23 cellular contexts compared by ENCODE assay signal in genomic region chr12:20366776-20367409, GRCh38. TPM values are rescaled to one million over a fixed set of nuclear protein-coding genes. Genes with fewer than 3 reads are reported as not detected.
DNase-seq lines count a peak whose midpoint lies in the region; TF ChIP-seq lines count a peak whose summit lies in the region.
"Had no signal": no experiment of that assay in that cellular context is flagged by ENCODE, and none has a peak within 500 bp of the region (broad histone marks: within the 10 kb centered on the region; RNA-seq: fewer than 3 reads in every experiment).

No MANE protein-coding gene starts in this region.

- H2AFZ ChIP-seq in neural progenitor cell (replicated peaks), result no peak overlapping the region

- no peak overlapping the region for H3K4me2 ChIP-seq in neural progenitor cell

- no peaks in the 10 kb centered on the region for H3K79me2 ChIP-seq in neural progenitor cell (ENCODE audit: low read depth)
- H3K79me2 ChIP-seq: parathyroid adenoma had no signal

- TF ChIP-seq EP300 in suprapubic skin (IDR thresholded peaks at IDR 0.05), result no peak

- POLR2A ChIA-PET in CD4-positive, alpha-beta memory T cell (lab: Charles Lee; ENCODE audit: partially characterized antibody), result no interaction called here

- H3K4me3 Mint-ChIP-seq in brain (peak overlapping the region; percentile 96 to 99 (median 98)), neural progenitor cell (peak overlapping the region; percentile 96)
- no peak overlapping the region for H3K4me3 Mint-ChIP-seq in CD4-positive, alpha-beta memory T cell
- H3K4me3 Mint-ChIP-seq: activated B cell treated with CpG ODN at 0.5 μM for 24 hours; activated naive CD8-positive, alpha-beta T cell treated with anti-CD3 and anti-CD28 coated beads, Interleukin-2, amount 10 ng/mL, durations not matched to agents 7 days and 5 days; central memory CD8-positive, alpha-beta T cell; IgD-negative memory B cell had no signal

- DNase-seq in DMS 273 (lab: John Stamatoyannopoulos, UW; ENCODE audit: unreplicated experiment), result peak; percentile 36
- peak; percentile 27 for DNase-seq in NCI-H446 treated with DMSO at 0.1 percent for 48 hours (lab: John Stamatoyannopoulos, UW)
- no peak for DNase-seq in neural progenitor cell (ENCODE audit: low spot score)
- no peak for DNase-seq in SIG-M5 (lab: John Stamatoyannopoulos, UW)
- DNase-seq in inferior parietal cortex (ENCODE audit: extremely low spot score), result no peak
- no peak for DNase-seq in CD4-positive, alpha-beta memory T cell
- no peak for DNase-seq in suprapubic skin (ENCODE audit: low spot score in 2 of 2)
- DNase-seq: activated B cell treated with CpG ODN at 0.5 μM for 24 hours; activated gamma-delta T cell treated with Interleukin-2 at 50 U/mL for 16 hours; activated naive CD8-positive, alpha-beta T cell treated with anti-CD3 and anti-CD28 coated beads, Interleukin-2, amount 10 ng/mL, durations not matched to agents 7 days and 5 days; activated T-cell treated with anti-CD3 and anti-CD28 coated beads, Interleukin-2, amount 50 U/mL, for 48 hours; left cardiac atrium; MV-4-11; NCI-H146; NCI-H774; nephron progenitor cell; stomach; T-helper 1 cell; thyroid gland had no signal

- H3K4me3 ChIP-seq in neural progenitor cell (no peak overlapping the region), suprapubic skin (no peak overlapping the region)
- H3K4me3 ChIP-seq in CD4-positive, alpha-beta memory T cell (ENCODE audit: low read length in 2 of 2), result no peak overlapping the region
- H3K4me3 ChIP-seq: thyroid gland had no signal

- H3K4me1 Mint-ChIP-seq in brain, result peaks cover 32% of the 10 kb centered on the region
- peaks cover 18% of the 10 kb centered on the region for H3K4me1 Mint-ChIP-seq in neural progenitor cell
- H3K4me1 Mint-ChIP-seq in CD4-positive, alpha-beta memory T cell, result peaks cover 4 to 16% (median 10%) of the 10 kb centered on the region in 4 donors
- H3K4me1 Mint-ChIP-seq: central memory CD8-positive, alpha-beta T cell; IgD-negative memory B cell had no signal

- H3K27me3 Mint-ChIP-seq in brain, result peaks cover 26% of the 10 kb centered on the region
- no peaks in the 10 kb centered on the region for H3K27me3 Mint-ChIP-seq in neural progenitor cell (ENCODE audit: insufficient read depth, low read depth)
- H3K27me3 Mint-ChIP-seq in CD4-positive, alpha-beta memory T cell, result peaks cover 22 to 28% of the 10 kb centered on the region in 2 donors

- TF ChIP-seq CTCF in brain (conservative IDR thresholded peaks at IDR 0.05) (no peak), neural progenitor cell (IDR thresholded peaks at IDR 0.05) (no peak), suprapubic skin (IDR thresholded peaks at IDR 0.05) (no peak)

- no peak overlapping the region for H3K9ac ChIP-seq in neural progenitor cell
- H3K9ac ChIP-seq: parathyroid adenoma had no signal

- H3K27ac Mint-ChIP-seq in brain (peak overlapping the region in 4 of 5 experiments; percentile 96 to 99 (median 98)), neural progenitor cell (no peak overlapping the region)
- no peak overlapping the region for H3K27ac Mint-ChIP-seq in CD4-positive, alpha-beta memory T cell
- H3K27ac Mint-ChIP-seq: activated B cell treated with CpG ODN at 0.5 μM for 24 hours; activated naive CD8-positive, alpha-beta T cell treated with anti-CD3 and anti-CD28 coated beads, Interleukin-2, amount 10 ng/mL, durations not matched to agents 7 days and 5 days; IgD-negative memory B cell; nephron progenitor cell had no signal

- H3K27ac ChIP-seq in neural progenitor cell (no peak overlapping the region), suprapubic skin (no peak overlapping the region)
- H3K27ac ChIP-seq in CD4-positive, alpha-beta memory T cell (ENCODE audit: low read depth, low read length), result no peak overlapping the region
- H3K27ac ChIP-seq: parathyroid adenoma had no signal

- peaks cover 47% of the 10 kb centered on the region for H3K27me3 ChIP-seq in neural progenitor cell
- no peaks in the 10 kb centered on the region for H3K27me3 ChIP-seq in CD4-positive, alpha-beta memory T cell (ENCODE audit: insufficient read depth, low read length)
- peaks cover 19% of the 10 kb centered on the region for H3K27me3 ChIP-seq in suprapubic skin
- H3K27me3 ChIP-seq: thyroid gland had no signal

- H3K36me3 Mint-ChIP-seq in brain, result no peaks in the 10 kb centered on the region
- H3K36me3 Mint-ChIP-seq in neural progenitor cell, result peaks cover 2% of the 10 kb centered on the region
- H3K36me3 Mint-ChIP-seq in CD4-positive, alpha-beta memory T cell, result no peaks in the 10 kb centered on the region
- H3K36me3 Mint-ChIP-seq: activated naive CD8-positive, alpha-beta T cell treated with anti-CD3 and anti-CD28 coated beads, Interleukin-2, amount 10 ng/mL, durations not matched to agents 7 days and 5 days; IgD-negative memory B cell had no signal

- CTCF ChIA-PET in CD4-positive, alpha-beta memory T cell (lab: Charles Lee; ENCODE audit: partially characterized antibody), result no interaction called here

- WGBS in suprapubic skin, result 88% methylated on average over 2 of the region's 2 CpGs

- no peak for TF ChIP-seq POLR2A in suprapubic skin (IDR thresholded peaks at IDR 0.05)

- H3K36me3 ChIP-seq in neural progenitor cell (no peaks in the 10 kb centered on the region), suprapubic skin (no peaks in the 10 kb centered on the region)
- H3K36me3 ChIP-seq in CD4-positive, alpha-beta memory T cell (ENCODE audit: insufficient read depth, low read length), result no peaks in the 10 kb centered on the region
- H3K36me3 ChIP-seq: stomach, thyroid gland had no signal

- no peaks in the 10 kb centered on the region for H4K20me1 ChIP-seq in neural progenitor cell (ENCODE audit: low read depth)

- no peaks in the 10 kb centered on the region for H3K9me3 Mint-ChIP-seq in brain
- H3K9me3 Mint-ChIP-seq in neural progenitor cell, result no peaks in the 10 kb centered on the region
- H3K9me3 Mint-ChIP-seq in CD4-positive, alpha-beta memory T cell, result peaks cover 0 to 2% (median 0%) of the 10 kb centered on the region in 8 donors
- H3K9me3 Mint-ChIP-seq: activated B cell treated with CpG ODN at 0.5 μM for 24 hours; activated naive CD8-positive, alpha-beta T cell treated with anti-CD3 and anti-CD28 coated beads, Interleukin-2, amount 10 ng/mL, durations not matched to agents 7 days and 5 days; central memory CD8-positive, alpha-beta T cell; nephron progenitor cell had no signal

- H3F3A ChIP-seq in neural progenitor cell (ENCODE audit: low read depth), result peaks cover 22% of the 10 kb centered on the region

- intact Hi-C loops in CD4-positive, alpha-beta memory T cell (cut with micrococcal nuclease), result no loop called here

- H3K4me1 ChIP-seq in neural progenitor cell (no peaks in the 10 kb centered on the region), suprapubic skin (peaks cover 13% of the 10 kb centered on the region)
- H3K4me1 ChIP-seq in CD4-positive, alpha-beta memory T cell (ENCODE audit: insufficient read depth, low read length), result no peaks in the 10 kb centered on the region
- H3K4me1 ChIP-seq: parathyroid adenoma had no signal

- H3K9me3 ChIP-seq in neural progenitor cell (ENCODE audit: low read depth), result no peaks in the 10 kb centered on the region
- H3K9me3 ChIP-seq in CD4-positive, alpha-beta memory T cell (ENCODE audit: control insufficient read depth in 1 of 2, low read length in 2 of 2), result no peaks in the 10 kb centered on the region
- H3K9me3 ChIP-seq in suprapubic skin, result no peaks in the 10 kb centered on the region
- H3K9me3 ChIP-seq: stomach, thyroid gland had no signal

RNA-seq across cellular contexts. Expression of gene PDE3A, which starts 1.4 kb away (rescaled TPM):
- polyA plus RNA-seq in brain (ENCODE audit: insufficient read depth, low read depth, low replicate concordance), result 0.75 TPM
- total RNA-seq in neural progenitor cell (ENCODE audit: low replicate concordance) (0.22 and 0.47 TPM in 2 replicates), suprapubic skin (1 to 10 TPM in 3 of 4 donors, under 1 TPM in 1; 0.79 to 3.4 (median 1.4) TPM)
- total RNA-seq in CD4-positive, alpha-beta memory T cell, result not detected
- polyA plus RNA-seq in CD4-positive, alpha-beta memory T cell, result not detected
- total RNA-seq: activated B cell treated with CpG ODN at 0.5 μM for 24 hours; activated naive CD8-positive, alpha-beta T cell treated with anti-CD3 and anti-CD28 coated beads, Interleukin-2, amount 10 ng/mL, durations not matched to agents 7 days and 5 days had no signal
- polyA plus RNA-seq: IgD-negative memory B cell had no signal

Comparison
In these comparisons a context has a peak if more than half of its experiments do, and no peak if none do; other contexts are left out.
1. DNase-seq: peak in DMS 273 (single experiment) and NCI-H446 treated with DMSO at 0.1 percent for 48 hours (single experiment); none in neural progenitor cell (single experiment), SIG-M5 (single experiment), inferior parietal cortex (single experiment), CD4-positive, alpha-beta memory T cell (0 of 5) and suprapubic skin (0 of 2).
2. H3K27ac Mint-ChIP-seq: peak in brain (4 of 5); none in neural progenitor cell (single experiment) and CD4-positive, alpha-beta memory T cell (0 of 7).
3. H3K4me3 Mint-ChIP-seq: peak in brain (5 of 5) and neural progenitor cell (single experiment); none in CD4-positive, alpha-beta memory T cell (0 of 8).